In genomic region chr21:45142469-45142868, GRCh38 we compare ENCODE assay signal across 11 cellular contexts.
DNase-seq lines count a peak whose midpoint lies in the region; FAIRE-seq and TF ChIP-seq lines count a peak whose summit lies in the region.
"Had no signal": no experiment of that assay in that cellular context is flagged by ENCODE, and none has a peak within 500 bp of the region (broad histone marks: within the 10 kb centered on the region; RNA-seq: fewer than 3 reads in every experiment).

No MANE protein-coding gene starts in this region.

- H3K9ac ChIP-seq in astrocyte (ENCODE audit: low read length): no peak overlapping the region

- peak overlapping the region; percentile 0 for H3K27ac ChIP-seq in astrocyte (ENCODE audit: low read depth, low read length)

- peak overlapping the region; percentile 58 for H3K27ac Mint-ChIP-seq in astrocyte (ENCODE audit: unreplicated experiment)
- H3K27ac Mint-ChIP-seq in glutamatergic neuron (ENCODE audit: unreplicated experiment): peak overlapping the region; percentile 39
- H3K27ac Mint-ChIP-seq: activated naive CD4-positive, alpha-beta T cell treated with anti-CD3 and anti-CD28 coated beads for 36 hours had no signal

- H3K27me3 Mint-ChIP-seq in astrocyte (ENCODE audit: low read depth, unreplicated experiment): peaks cover 4% of the 10 kb centered on the region
- H3K27me3 Mint-ChIP-seq in glutamatergic neuron (ENCODE audit: unreplicated experiment): no peaks in the 10 kb centered on the region

- H3K79me2 ChIP-seq in astrocyte (ENCODE audit: insufficient read depth, low read length): no peaks in the 10 kb centered on the region

- no peak for TF ChIP-seq POLR2A in GM12892 (IDR thresholded peaks at IDR 0.05; ENCODE audit: low read depth, low read length)

- no peak overlapping the region for H2AFZ ChIP-seq in astrocyte (ENCODE audit: low read depth, low read length)

- no peaks in the 10 kb centered on the region for H3K36me3 ChIP-seq in astrocyte (ENCODE audit: insufficient read depth, low read length)

- H3K27me3 ChIP-seq in astrocyte (ENCODE audit: insufficient read depth, low read length): no peaks in the 10 kb centered on the region

- peaks cover 12% of the 10 kb centered on the region for H3K4me1 ChIP-seq in astrocyte (ENCODE audit: insufficient read depth, low read length)

- TF ChIP-seq CTCF in astrocyte (IDR thresholded peaks at IDR 0.05; ENCODE audit: insufficient read depth, low read depth, low read length) (no peak), glutamatergic neuron (IDR thresholded peaks at IDR 0.05; ENCODE audit: partially characterized antibody, unreplicated experiment) (no peak)

- FAIRE-seq in astrocyte (lab: Jason Lieb, UNC) (no peak), GM12892 (lab: Jason Lieb, UNC) (no peak)
- FAIRE-seq: keratinocyte had no signal

- peak; percentile 33 for DNase-seq in HK-2 (ENCODE audit: unreplicated experiment)
- peak; percentile 77 for DNase-seq in astrocyte (ENCODE audit: low read depth)
- DNase-seq in glutamatergic neuron: no peak
- DNase-seq in stromal cell of bone marrow (ENCODE audit: low read depth): peak; percentile 52
- no peak for DNase-seq in NCI-H526 (lab: John Stamatoyannopoulos, UW)
- DNase-seq in hippocampal formation (lab: John Stamatoyannopoulos, UW): no peak
- no peak for DNase-seq in GM12892 (ENCODE audit: insufficient read length)
- DNase-seq: activated CD4-positive, CD25-positive, alpha-beta regulatory T cell treated with anti-CD3 and anti-CD28 coated beads, Interleukin-2, amount 50 U/mL, for 72 hours; activated naive CD4-positive, alpha-beta T cell treated with anti-CD3 and anti-CD28 coated beads for 36 hours; Karpas-422 had no signal

- no peaks in the 10 kb centered on the region for H3K9me3 Mint-ChIP-seq in astrocyte (ENCODE audit: unreplicated experiment)
- H3K9me3 Mint-ChIP-seq in glutamatergic neuron (ENCODE audit: unreplicated experiment): peaks cover 5% of the 10 kb centered on the region
- H3K9me3 Mint-ChIP-seq: activated naive CD4-positive, alpha-beta T cell treated with anti-CD3 and anti-CD28 coated beads for 36 hours had no signal

- peak overlapping the region; percentile 14 for H3K4me2 ChIP-seq in astrocyte (ENCODE audit: low read length)

- H3K36me3 Mint-ChIP-seq in astrocyte (ENCODE audit: low read depth, unreplicated experiment): peaks cover 7% of the 10 kb centered on the region
- no peaks in the 10 kb centered on the region for H3K36me3 Mint-ChIP-seq in glutamatergic neuron (ENCODE audit: unreplicated experiment)

- no peak overlapping the region for H3K4me3 ChIP-seq in astrocyte (ENCODE audit: insufficient read depth, low read depth, low read length)

- H3K9me3 ChIP-seq in astrocyte (ENCODE audit: insufficient read depth, low read depth, low read length): no peaks in the 10 kb centered on the region

- H3K4me3 Mint-ChIP-seq in astrocyte (ENCODE audit: unreplicated experiment): peak overlapping the region; percentile 60
- H3K4me3 Mint-ChIP-seq in glutamatergic neuron (ENCODE audit: unreplicated experiment): no peak overlapping the region
- H3K4me3 Mint-ChIP-seq: activated naive CD4-positive, alpha-beta T cell treated with anti-CD3 and anti-CD28 coated beads for 36 hours had no signal

- H3K4me1 Mint-ChIP-seq in astrocyte (ENCODE audit: low read depth, unreplicated experiment): peaks cover 26% of the 10 kb centered on the region
- H3K4me1 Mint-ChIP-seq in glutamatergic neuron (ENCODE audit: low read depth, unreplicated experiment): peaks cover 20% of the 10 kb centered on the region

- peaks cover 14% of the 10 kb centered on the region for H4K20me1 ChIP-seq in astrocyte (ENCODE audit: insufficient read depth, low read length)

Comparison
In these comparisons a context has a peak if more than half of its experiments do, and no peak if none do; other contexts are left out.
1. DNase-seq: peak in HK-2 (single experiment), astrocyte (single experiment) and stromal cell of bone marrow (single experiment); none in glutamatergic neuron (single experiment), NCI-H526 (0 of 2), hippocampal formation (0 of 2) and GM12892 (single experiment).